ENCODE assay signal across 9 cellular contexts in the genomic region with DNA sequence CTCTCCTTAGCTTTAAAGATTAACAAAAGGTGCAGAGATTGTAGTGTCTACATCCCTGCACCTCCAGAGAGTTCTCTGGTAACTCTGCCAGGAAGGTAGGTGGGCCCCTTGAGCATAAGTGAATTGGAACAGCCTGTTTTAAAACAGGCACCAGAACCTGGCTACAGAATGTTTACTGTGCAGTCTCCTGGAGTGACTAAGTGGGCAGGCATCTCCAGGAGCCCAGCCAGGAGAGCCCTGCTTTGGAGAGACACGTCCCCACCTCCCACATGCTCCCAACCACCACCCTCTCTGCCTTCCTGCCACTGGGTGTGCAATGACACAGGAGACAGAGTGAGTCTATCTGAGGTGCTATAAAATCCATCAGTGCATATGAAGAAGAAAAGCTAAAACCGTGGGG.
DNase-seq lines count a peak whose midpoint lies in the region; ATAC-seq and TF ChIP-seq lines count a peak whose summit lies in the region.
"Had no signal": no experiment of that assay in that cellular context is flagged by ENCODE, and none has a peak within 500 bp of the region (broad histone marks: within the 10 kb centered on the region; RNA-seq: fewer than 3 reads in every experiment).

No MANE protein-coding gene starts in this region.

- TF ChIP-seq CTCF in RWPE2 (IDR thresholded peaks at IDR 0.05; ENCODE audit: poor library complexity, severe bottlenecking), result peak; percentile 45
- no peak for TF ChIP-seq CTCF in retinal pigment epithelial cell (conservative IDR thresholded peaks at IDR 0.05; ENCODE audit: low read depth, low read length)
- no peak for TF ChIP-seq CTCF in WERI-Rb-1 (IDR thresholded peaks at IDR 0.05; ENCODE audit: low read depth, low read length)

- H3K36me3 ChIP-seq in RWPE2 (ENCODE audit: low read depth) (no peaks in the 10 kb centered on the region), WERI-Rb-1 (no peaks in the 10 kb centered on the region)
- no peaks in the 10 kb centered on the region for H3K36me3 ChIP-seq in CD4-positive, alpha-beta memory T cell (ENCODE audit: insufficient read depth, low read length)

- POLR2A ChIA-PET in HEK293T (lab: Yijun Ruan, JAX), result no interaction called here
- POLR2A ChIA-PET in CD4-positive, alpha-beta memory T cell (lab: Charles Lee; ENCODE audit: partially characterized antibody), result no interaction called here

- H3K4me3 Mint-ChIP-seq in CD4-positive, alpha-beta memory T cell, result no peak overlapping the region
- H3K4me3 Mint-ChIP-seq: nephron progenitor cell had no signal

- DNase-seq in HEK293T (ENCODE audit: extremely low spot score) (peak; percentile 19), RWPE2 (ENCODE audit: low spot score) (peak; percentile 87), cardiac septum (ENCODE audit: low spot score) (peak; percentile 87), retinal pigment epithelial cell (ENCODE audit: low read depth) (peak; percentile 86), WERI-Rb-1 (no peak), mesenteric fat pad (ENCODE audit: low spot score) (no peak)
- DNase-seq in CD4-positive, alpha-beta memory T cell, result no peak
- DNase-seq: nephron progenitor cell had no signal

- H3K36me3 Mint-ChIP-seq in CD4-positive, alpha-beta memory T cell, result no peaks in the 10 kb centered on the region

- ATAC-seq in RWPE2 (ENCODE audit: low read depth) (peak; percentile 100), HG02870 (IDR thresholded peaks at IDR 0.05; ENCODE audit: unreplicated experiment) (no peak)

- CTCF ChIA-PET in HEK293T (lab: Yijun Ruan, JAX), result no interaction called here
- CTCF ChIA-PET in CD4-positive, alpha-beta memory T cell (lab: Charles Lee; ENCODE audit: partially characterized antibody), result no interaction called here

- intact Hi-C loops in cardiac septum (cut with DNase I), result loop anchor here (5.0 kb wide), 1 partner anchor 111 kb away; a partner anchor contains a TSS
- intact Hi-C loops in CD4-positive, alpha-beta memory T cell (cut with micrococcal nuclease), result no loop called here

- H3K9me3 Mint-ChIP-seq in CD4-positive, alpha-beta memory T cell, result peaks cover 0 to 2% (median 0%) of the 10 kb centered on the region in 8 donors
- H3K9me3 Mint-ChIP-seq: nephron progenitor cell had no signal

- H3K27me3 Mint-ChIP-seq in CD4-positive, alpha-beta memory T cell, result peaks cover 0 to 1% of the 10 kb centered on the region in 2 donors

- H3K27ac ChIP-seq in RWPE2 (ENCODE audit: poor library complexity, severe bottlenecking) (peak overlapping the region; percentile 68), WERI-Rb-1 (no peak overlapping the region)
- no peak overlapping the region for H3K27ac ChIP-seq in CD4-positive, alpha-beta memory T cell (ENCODE audit: low read depth, low read length)

- H3K9me3 ChIP-seq in RWPE2 (ENCODE audit: severe bottlenecking), result no peaks in the 10 kb centered on the region
- no peaks in the 10 kb centered on the region for H3K9me3 ChIP-seq in WERI-Rb-1 (ENCODE audit: severe bottlenecking)
- no peaks in the 10 kb centered on the region for H3K9me3 ChIP-seq in CD4-positive, alpha-beta memory T cell (ENCODE audit: control insufficient read depth in 1 of 2, low read length in 2 of 2)

- H3K27me3 ChIP-seq in RWPE2 (ENCODE audit: insufficient read depth, poor library complexity, severe bottlenecking) (no peaks in the 10 kb centered on the region), WERI-Rb-1 (ENCODE audit: insufficient read depth, low read depth, severe bottlenecking) (no peaks in the 10 kb centered on the region)
- no peaks in the 10 kb centered on the region for H3K27me3 ChIP-seq in CD4-positive, alpha-beta memory T cell (ENCODE audit: insufficient read depth, low read length)

- H3K4me1 Mint-ChIP-seq in CD4-positive, alpha-beta memory T cell, result no peaks in the 10 kb centered on the region

- peaks cover 21% of the 10 kb centered on the region for H3K4me1 ChIP-seq in RWPE2 (ENCODE audit: insufficient read depth, poor library complexity, severe bottlenecking)
- H3K4me1 ChIP-seq in CD4-positive, alpha-beta memory T cell (ENCODE audit: insufficient read depth, low read length), result no peaks in the 10 kb centered on the region

- H3K4me3 ChIP-seq in RWPE2 (ENCODE audit: severe bottlenecking) (no peak overlapping the region), retinal pigment epithelial cell (ENCODE audit: low read length) (no peak overlapping the region), WERI-Rb-1 (ENCODE audit: low read depth, low read length) (no peak overlapping the region)
- H3K4me3 ChIP-seq in CD4-positive, alpha-beta memory T cell (ENCODE audit: low read length in 2 of 2), result no peak overlapping the region

- no peak overlapping the region for H3K27ac Mint-ChIP-seq in CD4-positive, alpha-beta memory T cell

TF ChIP-seq in HEK293T, 16 proteins besides CTCF, POLR2A, EP300 and RAD21:
- TF ChIP-seq ARNT (IDR thresholded peaks at IDR 0.05) (no peak), L3MBTL2 (conservative IDR thresholded peaks at IDR 0.05) (no peak), NFRKB (IDR thresholded peaks at IDR 0.05) (no peak), FOXK2 (IDR thresholded peaks at IDR 0.05) (no peak), SUZ12 (IDR thresholded peaks at IDR 0.05) (no peak), BHLHE40 (IDR thresholded peaks at IDR 0.05; ENCODE audit: borderline replicate concordance) (no peak), SP1 (IDR thresholded peaks at IDR 0.05) (no peak)

Comparison
In these comparisons a context has a peak if more than half of its experiments do, and no peak if none do; other contexts are left out.
1. DNase-seq: peak in HEK293T (single experiment), RWPE2 (single experiment), cardiac septum (single experiment) and retinal pigment epithelial cell (single experiment); none in WERI-Rb-1 (single experiment), mesenteric fat pad (single experiment) and CD4-positive, alpha-beta memory T cell (0 of 5).